9 cellular contexts compared by ENCODE assay signal in the genomic region with DNA sequence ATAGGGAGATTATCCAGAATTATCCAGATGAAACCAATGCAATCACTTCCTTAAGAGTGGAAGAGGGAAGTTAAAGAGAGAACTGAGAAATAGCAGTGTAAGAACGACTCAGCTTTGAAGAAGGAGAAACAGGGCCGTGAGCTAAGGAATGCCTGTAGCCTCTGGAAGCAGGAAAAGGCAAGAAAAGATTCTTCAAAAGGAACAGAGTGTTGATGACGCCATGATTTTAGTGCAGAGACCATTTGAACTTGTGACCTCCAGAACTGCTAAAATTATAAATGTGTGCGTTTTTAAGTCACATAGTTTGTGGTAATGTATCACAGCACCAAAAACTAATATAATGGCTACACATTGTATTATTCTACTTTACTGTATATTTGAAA. TPM values are rescaled to one million over a fixed set of nuclear protein-coding genes. Genes with fewer than 3 reads are reported as not detected.
DNase-seq lines count a peak whose midpoint lies in the region; ATAC-seq and TF ChIP-seq lines count a peak whose summit lies in the region.
"Had no signal": no experiment of that assay in that cellular context is flagged by ENCODE, and none has a peak within 500 bp of the region (broad histone marks: within the 10 kb centered on the region; RNA-seq: fewer than 3 reads in every experiment).

No MANE protein-coding gene starts in this region.

- H3K4me3 ChIP-seq in breast epithelium, result no peak overlapping the region
- H3K4me3 ChIP-seq: HAP-1 had no signal

- POLR2A ChIA-PET in MCF 10A (lab: Yijun Ruan, JAX) (interaction anchor here (1.0 to 1.4 kb wide), 3 partner anchors 9 to 93 kb away, joined by 3 to 8 read pairs (median 4); no protein-coding TSS in a partner anchor), activated B cell treated with CpG ODN at 0.5 μM for 24 hours (lab: Charles Lee) (interaction anchor here (2.1 to 3.5 kb wide), 2 partner anchors 9 to 11 kb away, joined by 8 to 20 read pairs; no protein-coding TSS in a partner anchor)

- no peaks in the 10 kb centered on the region for H3K27me3 Mint-ChIP-seq in MCF 10A (ENCODE audit: insufficient read depth, unreplicated experiment)
- H3K27me3 Mint-ChIP-seq in activated B cell treated with CpG ODN at 0.5 μM for 24 hours, result no peaks in the 10 kb centered on the region
- no peaks in the 10 kb centered on the region for H3K27me3 Mint-ChIP-seq in type B pancreatic cell

- no peaks in the 10 kb centered on the region for H3K27me3 ChIP-seq in breast epithelium

- no TSS peak for BruUV-seq in MCF 10A (replicated peaks; lab: Mats Ljungman, UMichigan)

- H3K27ac Mint-ChIP-seq in MCF 10A (ENCODE audit: low read depth, unreplicated experiment) (peak overlapping the region; percentile 49), activated B cell treated with CpG ODN at 0.5 μM for 24 hours (peak overlapping the region; percentile 68), type B pancreatic cell (peak overlapping the region; percentile 49)

- ATAC-seq in activated B cell treated with CpG ODN at 0.5 μM for 24 hours (ENCODE audit: low read depth), result peak; percentile 36

- H3K4me1 Mint-ChIP-seq in MCF 10A (ENCODE audit: insufficient read depth, unreplicated experiment), result peaks cover 13% of the 10 kb centered on the region
- peaks cover 67% of the 10 kb centered on the region for H3K4me1 Mint-ChIP-seq in activated B cell treated with CpG ODN at 0.5 μM for 24 hours
- peaks cover 36% of the 10 kb centered on the region for H3K4me1 Mint-ChIP-seq in type B pancreatic cell (ENCODE audit: unreplicated experiment)

- H3K27ac ChIP-seq in breast epithelium, result peak overlapping the region in 1 of 2 donors; percentile 6

- no peaks in the 10 kb centered on the region for H3K9me3 ChIP-seq in breast epithelium
- H3K9me3 ChIP-seq: HAP-1 had no signal

- no peak for DNase-seq in MCF 10A (ENCODE audit: unreplicated experiment)
- no peak for DNase-seq in breast epithelium (ENCODE audit: low spot score in 2 of 2)
- no peak for DNase-seq in activated B cell treated with CpG ODN at 0.5 μM for 24 hours
- peak; percentile 13 for DNase-seq in inferior parietal cortex (ENCODE audit: extremely low spot score)
- no peak for DNase-seq in type B pancreatic cell (ENCODE audit: extremely low spot score, unreplicated experiment)
- no peak for DNase-seq in COR-L47 (lab: John Stamatoyannopoulos, UW)
- DNase-seq in GM13976 (ENCODE audit: low spot score), result no peak
- DNase-seq in GDM1 (lab: John Stamatoyannopoulos, UW), result no peak

- peaks cover 0 to 9% of the 10 kb centered on the region in 2 donors for H3K4me1 ChIP-seq in breast epithelium

- intact Hi-C loops in MCF 10A (cut with micrococcal nuclease) (no loop called here), breast epithelium (cut with DNase I; ENCODE audit: low total_unique reads) (no loop called here), activated B cell treated with CpG ODN at 0.5 μM for 24 hours (cut with micrococcal nuclease) (loop anchor here (1.0 kb wide), 1 partner anchor 7 kb away; no protein-coding TSS in a partner anchor)

- H3K9me3 Mint-ChIP-seq in MCF 10A (ENCODE audit: unreplicated experiment), result no peaks in the 10 kb centered on the region
- no peaks in the 10 kb centered on the region for H3K9me3 Mint-ChIP-seq in activated B cell treated with CpG ODN at 0.5 μM for 24 hours
- H3K9me3 Mint-ChIP-seq in type B pancreatic cell, result peaks cover 4% of the 10 kb centered on the region

- H3K36me3 Mint-ChIP-seq in MCF 10A (ENCODE audit: insufficient read depth, unreplicated experiment) (no peaks in the 10 kb centered on the region), activated B cell treated with CpG ODN at 0.5 μM for 24 hours (ENCODE audit: low read depth) (peaks cover 3% of the 10 kb centered on the region), type B pancreatic cell (peaks cover 4% of the 10 kb centered on the region)

- H3K4me3 Mint-ChIP-seq in MCF 10A (ENCODE audit: unreplicated experiment) (no peak overlapping the region), activated B cell treated with CpG ODN at 0.5 μM for 24 hours (peak overlapping the region; percentile 50), type B pancreatic cell (no peak overlapping the region)

- no peak for TF ChIP-seq POLR2A in breast epithelium (IDR thresholded peaks at IDR 0.05)

- H3K36me3 ChIP-seq in breast epithelium, result no peaks in the 10 kb centered on the region
- H3K36me3 ChIP-seq: HAP-1 had no signal

- TF ChIP-seq CTCF in MCF 10A (IDR thresholded peaks at IDR 0.05; ENCODE audit: unreplicated experiment) (no peak), breast epithelium (IDR thresholded peaks at IDR 0.05) (no peak), activated B cell treated with CpG ODN at 0.5 μM for 24 hours (IDR thresholded peaks at IDR 0.05) (no peak), type B pancreatic cell (conservative IDR thresholded peaks at IDR 0.05) (no peak), GM13976 (IDR thresholded peaks at IDR 0.05; ENCODE audit: borderline replicate concordance, control extremely low read depth, extremely low read depth, insufficient read depth, missing control alignments) (no peak)

- CTCF ChIA-PET in MCF 10A (lab: Yijun Ruan, JAX) (interaction anchor here (0.7 kb wide), 1 partner anchor 23 kb away, joined by 3 read pairs; no protein-coding TSS in a partner anchor), activated B cell treated with CpG ODN at 0.5 μM for 24 hours (lab: Charles Lee) (no interaction called here)

- in situ Hi-C loops in GM13976 (cut with MboI; ENCODE audit: low sequenced_read_pairs, unreplicated experiment), result no loop called here

RNA-seq across cellular contexts. Expression of a gene that starts 32.7 kb away (rescaled TPM):
- 49.2 and 50.8 TPM in 2 replicates for total RNA-seq in MCF 10A (2022)
- total RNA-seq in breast epithelium, result 10 to 100 TPM; 58.3 to 87.1 (median 63.7) TPM
- total RNA-seq in activated B cell treated with CpG ODN at 0.5 μM for 24 hours, result 71.0 and 84.4 TPM in 2 replicates
- total RNA-seq in type B pancreatic cell (ENCODE audit: low replicate concordance), result 60.3 and 83.4 TPM in 2 replicates
